In the genomic region with DNA sequence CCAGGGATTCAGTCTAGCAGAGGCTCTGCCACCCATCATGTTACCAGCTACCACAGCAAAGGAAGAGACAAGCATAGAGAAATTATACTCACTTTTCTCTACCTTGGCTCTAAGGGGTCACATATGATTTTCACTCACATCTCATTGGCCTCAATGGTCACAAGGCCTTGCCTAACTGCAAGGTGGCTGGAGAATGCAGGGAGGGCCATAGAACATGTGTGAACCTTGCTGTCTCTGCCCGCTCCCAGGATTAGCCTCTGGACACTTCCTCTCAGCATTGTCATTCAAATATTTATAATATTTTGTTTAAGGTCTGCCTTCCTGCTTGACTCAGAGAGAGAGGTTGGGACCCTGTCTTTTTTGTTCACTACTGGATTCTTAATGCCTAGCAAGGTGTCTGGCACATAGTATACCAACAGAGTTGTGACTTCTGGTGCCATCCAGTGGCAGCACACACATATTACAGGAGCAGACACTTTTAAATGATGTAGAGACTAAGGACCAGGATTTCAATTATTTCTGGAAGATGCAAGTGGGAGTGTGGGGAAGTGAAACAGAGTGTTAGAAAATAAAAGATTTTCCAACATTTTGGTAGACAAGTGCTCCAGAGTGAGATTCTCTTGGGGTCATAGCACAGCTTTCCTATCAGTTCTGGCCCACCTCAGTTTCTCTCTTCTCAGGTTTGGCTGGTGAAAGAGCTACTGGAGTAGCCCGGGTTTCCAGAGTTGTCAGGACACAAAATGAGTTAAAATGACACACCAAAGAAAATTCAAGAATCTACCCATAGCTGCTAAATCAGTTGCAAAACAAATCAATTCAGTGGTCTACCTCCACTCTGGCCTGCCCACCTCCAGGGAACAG, we compare ENCODE assay signal across 7 cellular contexts.
DNase-seq lines count a peak whose midpoint lies in the region; ATAC-seq, FAIRE-seq and TF ChIP-seq lines count a peak whose summit lies in the region.

No MANE protein-coding gene starts in this region.

- H3K4me2 ChIP-seq in K562 (ENCODE audit: insufficient read depth, low read length) (no peak overlapping the region), keratinocyte (ENCODE audit: control insufficient read depth, extremely low read depth, insufficient read depth, low read depth, low read length) (no peak overlapping the region)

- TF ChIP-seq POLR2A in K562 (conservative IDR thresholded peaks at IDR 0.05): no peak

- dilution Hi-C loops in keratinocyte (cut with MboI; ENCODE audit: extremely low pct_ligation_motif_present, low sequenced_read_pairs): loop anchor here (25.0 kb wide), 1 partner anchor 171 kb away; no protein-coding TSS in a partner anchor

- in situ Hi-C loops in K562 (cut with MboI): no loop called here

- POLR2A ChIA-PET in K562 (lab: Yijun Ruan, JAX): interaction anchor here (1.4 kb wide), 1 partner anchor 243 kb away, joined by 4 read pairs; no protein-coding TSS in a partner anchor

- 23% methylated on average over 2 of the region's 2 CpGs for WGBS in K562 (ENCODE audit: insufficient coverage, low coverage, missing lambda C conversion rate)

- intact Hi-C loops in K562 (cut with micrococcal nuclease): loop anchor here (1.0 to 5.0 kb wide), 4 partner anchors 41 to 246 kb away; partner anchors contain the start of gene RASGRP1

- H3K27ac ChIP-seq in K562 (ENCODE audit: extremely low read depth, low read depth, low read length) (no peak overlapping the region), keratinocyte (ENCODE audit: control insufficient read depth, insufficient read depth, low read length) (no peak overlapping the region)

- no peaks in the 10 kb centered on the region for H3K36me3 ChIP-seq in K562 (ENCODE audit: control insufficient read depth, insufficient read depth, low read length)
- H3K36me3 ChIP-seq in keratinocyte (ENCODE audit: control insufficient read depth in 2 of 2, extremely low read depth in 1 of 2, insufficient read depth in 2 of 2, low read length in 2 of 2): no peaks in the 10 kb centered on the region

- peak; percentile 75 to 80 for TF ChIP-seq RAD21 in K562 (CRISPR knock-in tag; conservative IDR thresholded peaks at IDR 0.05 in 1 of 2, IDR thresholded peaks at IDR 0.05 in 1 of 2)

- H3K27me3 ChIP-seq in K562 (ENCODE audit: control insufficient read depth in 2 of 2, insufficient read depth in 2 of 2, low read length in 2 of 2) (peaks cover 0 to 2% of the 10 kb centered on the region in 2 experiments; a peak in 1 of 5 replicates), keratinocyte (ENCODE audit: control insufficient read depth, extremely low read depth, insufficient read depth, low read length) (no peaks in the 10 kb centered on the region)

- DNase-seq in GM10266 (ENCODE audit: extremely low spot score) (peak; percentile 43), LNCaP clone FGC (ENCODE audit: low read depth) (no peak), T-helper 22 cell (ENCODE audit: low read depth) (peak; percentile 33), K562 (ENCODE audit: extremely low read depth in 1 of 4, low spot score in 3 of 4) (peak; percentile 28 to 62 (median 32)), keratinocyte (ENCODE audit: low read depth, low spot score) (no peak)
- peak; percentile 58 to 73 for DNase-seq in stimulated activated CD4-positive, alpha-beta T cell treated with anti-CD3 and anti-CD28 coated beads, Interleukin-4, amount 100 ng/mL, for 4 hours

- ATAC-seq in GM21723 (IDR thresholded peaks at IDR 0.05; ENCODE audit: unreplicated experiment) (peak; percentile 86), K562 (peak; percentile 88)

- H3K9ac ChIP-seq in K562 (ENCODE audit: insufficient read depth in 1 of 2, low read depth in 2 of 2, low read length in 2 of 2): no peak overlapping the region
- H3K9ac ChIP-seq in keratinocyte (ENCODE audit: control insufficient read depth, extremely low read depth, insufficient read depth, low read length): no peak overlapping the region

- H3K4me1 ChIP-seq in K562 (replicated peaks in 1 of 2; ENCODE audit: control insufficient read depth in 2 of 2, insufficient read depth in 2 of 2, low read length in 2 of 2) (no peaks in the 10 kb centered on the region), keratinocyte (ENCODE audit: control insufficient read depth, extremely low read depth, insufficient read depth, low read length) (peaks cover 1% of the 10 kb centered on the region)

- BruUV-seq in K562 (replicated peaks; lab: Mats Ljungman, UMichigan): no TSS peak

- no peak for TF ChIP-seq EP300 in K562 (IDR thresholded peaks at IDR 0.05; ENCODE audit: low read length)

- H3K79me2 ChIP-seq in K562 (ENCODE audit: control insufficient read depth, insufficient read depth, low read length) (no peaks in the 10 kb centered on the region), keratinocyte (ENCODE audit: control insufficient read depth, insufficient read depth, low read length) (no peaks in the 10 kb centered on the region)

- H2AFZ ChIP-seq in K562 (ENCODE audit: low read depth, low read length): no peak overlapping the region
- H2AFZ ChIP-seq in keratinocyte (ENCODE audit: control insufficient read depth, low read length): no peak overlapping the region

- CTCF ChIA-PET in K562 (lab: Yijun Ruan, JAX; ENCODE audit: low intra/inter-chr PET ratio): interaction anchor here (0.7 to 1.2 kb wide), 4 partner anchors 119 to 688 kb away, joined by 3 to 6 read pairs (median 4); partner anchors contain the start of gene RASGRP1

- TF ChIP-seq CTCF in GM10266 (IDR thresholded peaks at IDR 0.05; ENCODE audit: control insufficient read depth, insufficient read depth, low read depth, missing control alignments) (peak; percentile 91), LNCaP clone FGC (IDR thresholded peaks at IDR 0.05; ENCODE audit: control insufficient read depth, extremely low read depth, insufficient read depth) (peak; percentile 91), K562 (IDR thresholded peaks at IDR 0.05 in 2 of 3, conservative IDR thresholded peaks at IDR 0.05 in 1 of 3; ENCODE audit: insufficient read depth in 2 of 3, low read depth in 1 of 3, low read length in 3 of 3) (peak; percentile 63 to 72 (median 65); a peak in 5 of 6 replicates), keratinocyte (optimal IDR thresholded peaks at IDR 0.05 in 1 of 3, IDR thresholded peaks at IDR 0.05 in 1 of 3, conservative IDR thresholded peaks at IDR 0.05 in 1 of 3; ENCODE audit: extremely low read depth in 1 of 3, insufficient read depth in 2 of 3, low read length in 3 of 3) (peak; percentile 59 to 81 (median 77))

- H3K9me3 ChIP-seq in K562 (replicated peaks; ENCODE audit: control insufficient read depth, insufficient read depth, low read depth, low read length) (no peaks in the 10 kb centered on the region; the same call in 1 of the 2 replicates), keratinocyte (ENCODE audit: control insufficient read depth, low read depth, low read length) (no peaks in the 10 kb centered on the region)

- no peak overlapping the region for H3K4me3 ChIP-seq in LNCaP clone FGC (ENCODE audit: low read depth, low read length)
- no peak overlapping the region for H3K4me3 ChIP-seq in K562
- no peak overlapping the region for H3K4me3 ChIP-seq in keratinocyte (ENCODE audit: control insufficient read depth in 2 of 3, extremely low read depth in 1 of 3, insufficient read depth in 2 of 3, low read depth in 1 of 3, low read length in 3 of 3)

- H4K20me1 ChIP-seq in K562 (replicated peaks; ENCODE audit: control insufficient read depth, insufficient read depth, low read length) (no peaks in the 10 kb centered on the region), keratinocyte (ENCODE audit: control insufficient read depth, extremely low read depth, insufficient read depth, low read length) (no peaks in the 10 kb centered on the region)

- FAIRE-seq in K562 (lab: Jason Lieb, UNC) (peak; percentile 82), keratinocyte (lab: Jason Lieb, UNC) (peak; percentile 56)

- H3K9me1 ChIP-seq in K562 (ENCODE audit: control insufficient read depth, insufficient read depth, low read length) (no peaks in the 10 kb centered on the region), keratinocyte (ENCODE audit: control insufficient read depth, extremely low read depth, insufficient read depth, low read length) (no peaks in the 10 kb centered on the region)

TF ChIP-seq in K562, 482 proteins besides CTCF, POLR2A, EP300 and RAD21:
- no peak for TF ChIP-seq KDM5B (IDR thresholded peaks at IDR 0.05; ENCODE audit: insufficient replicate concordance, low read depth, low read length)
- 0 out of 2 replicates have a peak, but pooled peaks have one; percentile 59 for TF ChIP-seq SMC3 (conservative IDR thresholded peaks at IDR 0.05; ENCODE audit: insufficient read depth, low read depth, low read length)

Comparison
In these comparisons a context has a peak if more than half of its experiments do, and no peak if none do; other contexts are left out.
1. DNase-seq: peak in GM10266 (single experiment), T-helper 22 cell (single experiment), K562 (4 of 4) and stimulated activated CD4-positive, alpha-beta T cell treated with anti-CD3 and anti-CD28 coated beads, Interleukin-4, amount 100 ng/mL, for 4 hours (2 of 2); none in LNCaP clone FGC (single experiment) and keratinocyte (single experiment).
2. Peak in every context shown above with its lines, with median percentiles within 50 percentile points of each other: CTCF ChIP-seq.